Comparison of ENCODE assay signal across 17 cellular contexts in the genomic region with DNA sequence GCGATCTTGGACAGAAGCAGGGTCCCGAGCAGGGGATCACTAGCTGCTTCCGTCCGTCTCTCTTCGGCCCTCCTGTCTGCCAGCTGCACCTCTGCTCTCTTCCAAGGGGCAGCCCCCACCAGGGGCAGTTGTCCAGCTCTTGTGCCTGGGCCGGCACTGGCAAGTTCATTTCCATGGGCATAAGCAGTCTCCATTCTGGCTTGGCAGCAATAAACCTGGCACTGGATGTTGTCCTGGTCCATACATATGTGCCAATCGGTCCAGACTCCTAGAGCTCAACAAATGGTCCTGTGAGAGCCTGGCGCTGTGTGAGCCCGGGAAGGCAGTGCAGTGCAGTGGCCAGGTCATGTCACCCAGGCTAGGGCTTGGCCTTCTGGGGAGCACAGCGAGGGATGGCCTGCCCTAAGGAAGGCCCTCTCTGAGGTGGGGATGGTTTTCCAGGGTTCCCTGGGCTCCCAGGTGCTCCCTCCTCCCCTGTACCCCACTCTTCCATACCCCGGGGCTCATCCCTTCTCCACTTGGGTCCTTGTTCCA.
A peak's percentile ranks its signal among the peaks of the same experiment; 100 is the strongest.
DNase-seq lines count a peak whose midpoint lies in the region; ATAC-seq and TF ChIP-seq lines count a peak whose summit lies in the region.
"Had no signal": no experiment of that assay in that cellular context is flagged by ENCODE, and none has a peak within 500 bp of the region (broad histone marks: within the 10 kb centered on the region; RNA-seq: fewer than 3 reads in every experiment).

No MANE protein-coding gene starts in this region.

- H3K4me3 ChIP-seq in BLaER1 (no peak overlapping the region), coronary artery (no peak overlapping the region), spleen (no peak overlapping the region)

- no peaks in the 10 kb centered on the region for H3K36me3 ChIP-seq in BLaER1
- H3K36me3 ChIP-seq in spleen: no peaks in the 10 kb centered on the region

- no peak for ATAC-seq in HG02759 (IDR thresholded peaks at IDR 0.05; ENCODE audit: unreplicated experiment)
- no peak for ATAC-seq in GM18858 (IDR thresholded peaks at IDR 0.05; ENCODE audit: unreplicated experiment)
- ATAC-seq: CD8-positive, alpha-beta T cell had no signal

- TF ChIP-seq CTCF in coronary artery (IDR thresholded peaks at IDR 0.05): no peak
- no peak for TF ChIP-seq CTCF in spleen (IDR thresholded peaks at IDR 0.05 in 8 of 11, conservative IDR thresholded peaks at IDR 0.05 in 3 of 11)

- WGBS in spleen, 5 donors: 91 to 96% (median 94%) methylated on average over 8 to 11 of the region's 11 CpGs

- H3K4me2 ChIP-seq in BLaER1: peak overlapping the region; percentile 38

- H3K4me1 ChIP-seq in BLaER1: peaks cover 52% of the 10 kb centered on the region
- peaks cover 0 to 9% (median 3%) of the 10 kb centered on the region in 6 donors for H3K4me1 ChIP-seq in spleen

- DNase-seq in coronary artery (ENCODE audit: low spot score): no peak
- peak; percentile 56 for DNase-seq in spleen
- DNase-seq in DMS79 (lab: John Stamatoyannopoulos, UW): no peak
- DNase-seq in activated effector memory CD4-positive, alpha-beta T cell treated with anti-CD3 and anti-CD28 coated beads, Interleukin-2, amount 50 U/mL, for 16 hours: no peak
- DNase-seq: 8988T; Caco-2; CD4-positive, CD25-positive, alpha-beta regulatory T cell; CD8-positive, alpha-beta T cell; DMS153; GF-D8; GOT3; H7; HCEC 1CT had no signal

- H3K9me3 ChIP-seq in BLaER1 (peaks cover 54% of the 10 kb centered on the region), spleen (peaks cover 0 to 23% (median 8%) of the 10 kb centered on the region in 8 donors)

- H3K27ac ChIP-seq in BLaER1: no peak overlapping the region
- peak overlapping the region; percentile 24 to 41 for H3K27ac ChIP-seq in coronary artery
- H3K27ac ChIP-seq in spleen: no peak overlapping the region
- H3K27ac ChIP-seq: C4-2B had no signal

- H3K9ac ChIP-seq in BLaER1: no peak overlapping the region

- H4K20me1 ChIP-seq in BLaER1: no peaks in the 10 kb centered on the region

- intact Hi-C loops in spleen (cut with DNase I; ENCODE audit: low total_unique reads): no loop called here

- no peak for TF ChIP-seq POLR2A in spleen (IDR thresholded peaks at IDR 0.05)

- H3K27me3 ChIP-seq in BLaER1: no peaks in the 10 kb centered on the region
- H3K27me3 ChIP-seq in spleen (replicated peaks in 1 of 7): no peaks in the 10 kb centered on the region

Comparison
In these comparisons a context has a peak if more than half of its experiments do, and no peak if none do; other contexts are left out.
1. H3K27ac ChIP-seq: peak in coronary artery (2 of 2); none in BLaER1 (single experiment) and spleen (0 of 8).